Comparison of ENCODE assay signal across 8 cellular contexts in the genomic region with DNA sequence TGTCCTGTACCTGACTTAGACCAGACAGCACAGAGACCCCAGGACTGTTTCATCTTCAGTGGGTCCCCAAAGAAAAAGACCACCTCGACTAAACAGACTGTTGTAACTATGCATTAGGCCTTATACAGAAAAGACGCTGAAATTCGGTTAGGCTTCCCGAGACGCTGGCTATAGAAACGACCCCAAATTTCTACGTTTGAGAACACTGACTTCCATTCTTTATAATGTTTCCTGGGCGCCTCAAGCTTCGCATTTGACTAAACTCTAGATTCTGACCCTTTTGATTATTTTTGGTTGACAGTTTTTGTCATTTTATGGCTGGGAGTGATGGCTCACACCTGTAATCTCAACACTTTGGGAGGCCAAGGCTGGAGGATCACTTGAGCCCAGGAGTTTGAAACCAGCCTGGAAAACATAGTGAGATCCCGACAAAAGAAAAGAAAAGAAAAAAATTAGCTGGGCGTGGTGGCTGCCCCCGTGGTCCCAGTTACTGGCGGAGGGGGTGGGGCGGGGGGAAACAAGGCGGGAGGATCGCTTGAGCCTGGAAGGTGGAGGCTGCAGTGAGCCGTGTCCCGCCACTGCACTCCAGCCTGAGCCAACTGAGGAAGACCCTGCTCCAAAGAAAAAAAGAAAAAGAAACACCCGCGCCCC. TPM values are rescaled to one million over a fixed set of nuclear protein-coding genes. Genes with fewer than 3 reads are reported as not detected.
DNase-seq lines count a peak whose midpoint lies in the region; ATAC-seq, FAIRE-seq and TF ChIP-seq lines count a peak whose summit lies in the region.

No MANE protein-coding gene starts in this region.

- FAIRE-seq in frontal cortex (lab: Jason Lieb, UNC), result no peak

- H2AFZ ChIP-seq in fibroblast of lung (ENCODE audit: low read length) (no peak overlapping the region), parathyroid adenoma (peak overlapping the region; percentile 73)

- H3K9me3 ChIP-seq in RWPE2 (ENCODE audit: severe bottlenecking) (no peaks in the 10 kb centered on the region), fibroblast of lung (ENCODE audit: control insufficient read depth, insufficient read depth, low read depth, low read length) (no peaks in the 10 kb centered on the region), parathyroid adenoma (ENCODE audit: control insufficient read depth, low read length) (no peaks in the 10 kb centered on the region)

- H3K4me1 ChIP-seq in RWPE2 (ENCODE audit: insufficient read depth, poor library complexity, severe bottlenecking) (peaks cover 16% of the 10 kb centered on the region), fibroblast of lung (ENCODE audit: control insufficient read depth, extremely low read depth, insufficient read depth, low read length) (peaks cover 8% of the 10 kb centered on the region), parathyroid adenoma (no peaks in the 10 kb centered on the region)

- H3K27ac ChIP-seq in RWPE2 (ENCODE audit: poor library complexity, severe bottlenecking), result peak overlapping the region; percentile 77
- peak overlapping the region; percentile 83 for H3K27ac ChIP-seq in fibroblast of lung (ENCODE audit: insufficient read depth, low read length)
- peak overlapping the region; percentile 71 for H3K27ac ChIP-seq in parathyroid adenoma

- peak; percentile 52 for DNase-seq in ELF-1 (ENCODE audit: low read depth, low spot score)
- no peak for DNase-seq in RWPE2 (ENCODE audit: low spot score)
- no peak for DNase-seq in fibroblast of lung (ENCODE audit: low read depth in 2 of 2)
- no peak for DNase-seq in RPMI8226
- DNase-seq in activated effector memory CD4-positive, alpha-beta T cell treated with Interleukin-2 at 50 U/mL for 16 hours, result no peak
- DNase-seq in frontal cortex (ENCODE audit: low spot score in 2 of 2), result no peak
- DNase-seq in hepatic stellate cell (ENCODE audit: low spot score), result no peak

- peak overlapping the region; percentile 91 for H3K4me2 ChIP-seq in fibroblast of lung (ENCODE audit: extremely low read depth, insufficient read depth, low read length)
- H3K4me2 ChIP-seq in parathyroid adenoma (ENCODE audit: low read length), result peak overlapping the region; percentile 86

- H3K9ac ChIP-seq in fibroblast of lung (ENCODE audit: insufficient read depth, low read length) (peak overlapping the region; percentile 83), parathyroid adenoma (no peak overlapping the region)

- H3K79me2 ChIP-seq in fibroblast of lung (ENCODE audit: control insufficient read depth, insufficient read depth, low read length) (peaks cover 38% of the 10 kb centered on the region), parathyroid adenoma (peaks cover 2% of the 10 kb centered on the region)

- no peak for ATAC-seq in RWPE2 (ENCODE audit: low read depth)

- peaks cover 2% of the 10 kb centered on the region for H4K20me1 ChIP-seq in fibroblast of lung (ENCODE audit: control insufficient read depth, extremely low read depth, insufficient read depth, low read length)

- H3K4me3 ChIP-seq in RWPE2 (ENCODE audit: severe bottlenecking) (peak overlapping the region; percentile 90), fibroblast of lung (replicated peaks in 1 of 4; ENCODE audit: control extremely low read depth in 1 of 4, insufficient read depth in 1 of 4, low read depth in 3 of 4, low read length in 4 of 4) (peak overlapping the region; percentile 61 to 80 (median 66)), parathyroid adenoma (ENCODE audit: low read depth, low read length) (peak overlapping the region; percentile 74)

- TF ChIP-seq CTCF in RWPE2 (IDR thresholded peaks at IDR 0.05; ENCODE audit: poor library complexity, severe bottlenecking) (no peak), fibroblast of lung (conservative IDR thresholded peaks at IDR 0.05 in 1 of 2, IDR thresholded peaks at IDR 0.05 in 1 of 2; ENCODE audit: low read depth in 1 of 2, low read length in 2 of 2) (no peak), parathyroid adenoma (IDR thresholded peaks at IDR 0.05) (no peak)

- H3K27me3 ChIP-seq in RWPE2 (ENCODE audit: insufficient read depth, poor library complexity, severe bottlenecking) (no peaks in the 10 kb centered on the region), fibroblast of lung (ENCODE audit: control insufficient read depth, insufficient read depth, low read length) (no peaks in the 10 kb centered on the region), parathyroid adenoma (ENCODE audit: control insufficient read depth, insufficient read depth, low read length) (no peaks in the 10 kb centered on the region)

- peaks cover 5% of the 10 kb centered on the region; the same call in 1 of the 2 replicates for H3K36me3 ChIP-seq in RWPE2 (ENCODE audit: low read depth)
- no peaks in the 10 kb centered on the region for H3K36me3 ChIP-seq in fibroblast of lung (ENCODE audit: control insufficient read depth, insufficient read depth, low read length)
- no peaks in the 10 kb centered on the region for H3K36me3 ChIP-seq in parathyroid adenoma (ENCODE audit: control insufficient read depth, insufficient read depth, low read length)

RNA-seq across cellular contexts. Expression of a gene that starts 0.9 kb away (rescaled TPM):
- total RNA-seq in fibroblast of lung (12.3 and 22.0 TPM in 2 replicates), frontal cortex (15.1 TPM)
- polyA plus RNA-seq in fibroblast of lung, result 15.4 and 20.9 TPM in 2 replicates
- polyA plus RNA-seq in fibroblast of lung (2012), result 12.0 and 14.0 TPM in 2 replicates
- polyA minus RNA-seq in fibroblast of lung (ENCODE audit: low replicate concordance), result 48.1 and 63.5 TPM in 2 replicates
